In genomic region chr3:71210257-71211002, GRCh38 we compare ENCODE assay signal across 1 cellular context.
TF ChIP-seq lines count a peak whose summit lies in the region.

No MANE protein-coding gene starts in this region.

TF ChIP-seq in HepG2, 621 proteins besides CTCF, POLR2A, EP300 and RAD21 (continued from another document and continues in another):
- TF ChIP-seq REPIN1 (CRISPR knock-in tag; IDR thresholded peaks at IDR 0.05; ENCODE audit: borderline replicate concordance, low read depth): 0 out of 2 replicates have a peak, but pooled peaks have one; percentile 41
- no peak for TF ChIP-seq TEAD2 (CRISPR knock-in tag; IDR thresholded peaks at IDR 0.05)
- no peak for TF ChIP-seq ZNF530 (CRISPR knock-in tag; IDR thresholded peaks at IDR 0.05; ENCODE audit: low read depth)
- TF ChIP-seq MTF2 (CRISPR knock-in tag; IDR thresholded peaks at IDR 0.05; ENCODE audit: borderline replicate concordance): no peak
- TF ChIP-seq MAFG (CRISPR knock-in tag; IDR thresholded peaks at IDR 0.05): no peak
- peak; percentile 82 for TF ChIP-seq FOXP4 (CRISPR knock-in tag; IDR thresholded peaks at IDR 0.05)
- TF ChIP-seq SOX13 (IDR thresholded peaks at IDR 0.05): no peak
- TF ChIP-seq SOX13 (CRISPR knock-in tag; conservative IDR thresholded peaks at IDR 0.05 in 1 of 2, IDR thresholded peaks at IDR 0.05 in 1 of 2): peak in 1 of 2 experiments; percentile 71; a peak in 2 of 4 replicates
- no peak for TF ChIP-seq HMGA1 (CRISPR knock-in tag; conservative IDR thresholded peaks at IDR 0.05)
- TF ChIP-seq ZNF614 (CRISPR knock-in tag; IDR thresholded peaks at IDR 0.05; ENCODE audit: borderline replicate concordance): no peak
- peak in 1 of 2 experiments; percentile 93; a peak in 2 of 4 replicates for TF ChIP-seq ATF4 (CRISPR knock-in tag; IDR thresholded peaks at IDR 0.05)
- no peak for TF ChIP-seq HCFC1 (IDR thresholded peaks at IDR 0.05; ENCODE audit: low read depth, low read length)
- TF ChIP-seq SALL1 (CRISPR knock-in tag; IDR thresholded peaks at IDR 0.05): peak; percentile 57
- no peak for TF ChIP-seq ZNF276 (CRISPR knock-in tag; IDR thresholded peaks at IDR 0.05; ENCODE audit: low read depth)
- no peak for TF ChIP-seq ZNF512B (CRISPR knock-in tag; IDR thresholded peaks at IDR 0.05; ENCODE audit: borderline replicate concordance)
- TF ChIP-seq MIER3 (CRISPR knock-in tag; IDR thresholded peaks at IDR 0.05; ENCODE audit: borderline replicate concordance): no peak
- no peak for TF ChIP-seq ZNF605 (CRISPR knock-in tag; IDR thresholded peaks at IDR 0.05)
- TF ChIP-seq TBX2 (CRISPR knock-in tag; IDR thresholded peaks at IDR 0.05; ENCODE audit: borderline replicate concordance): peak; percentile 58; the same call in 1 of the 2 replicates
- 0 out of 2 replicates have a peak, but pooled peaks have one; percentile 8 for TF ChIP-seq STAG1 (CRISPR knock-in tag; IDR thresholded peaks at IDR 0.05)
- no peak for TF ChIP-seq ZBTB3 (CRISPR knock-in tag; IDR thresholded peaks at IDR 0.05; ENCODE audit: borderline replicate concordance, low read depth)
- TF ChIP-seq ZNF792 (CRISPR knock-in tag; IDR thresholded peaks at IDR 0.05): no peak; the same call in 1 of the 2 replicates
- TF ChIP-seq HOMEZ (CRISPR knock-in tag; IDR thresholded peaks at IDR 0.05; ENCODE audit: low read depth): no peak
- no peak for TF ChIP-seq ZNF672 (CRISPR knock-in tag; IDR thresholded peaks at IDR 0.05)
- no peak for TF ChIP-seq ZMAT5 (CRISPR knock-in tag; IDR thresholded peaks at IDR 0.05; ENCODE audit: borderline replicate concordance, low read depth)
- no peak for TF ChIP-seq THAP8 (CRISPR knock-in tag; IDR thresholded peaks at IDR 0.05; ENCODE audit: borderline replicate concordance)
- no peak for TF ChIP-seq BHLHE40 (IDR thresholded peaks at IDR 0.05; ENCODE audit: low read length)
- peak; percentile 13 for TF ChIP-seq TBL1XR1 (IDR thresholded peaks at IDR 0.05; ENCODE audit: borderline replicate concordance, low read length, partially characterized antibody)
- no peak for TF ChIP-seq ZNF589 (CRISPR knock-in tag; conservative IDR thresholded peaks at IDR 0.05)
- TF ChIP-seq NR2F6 (IDR thresholded peaks at IDR 0.05): no peak
- TF ChIP-seq NR2F6 (CRISPR knock-in tag; IDR thresholded peaks at IDR 0.05): no peak
- TF ChIP-seq TFE3 (CRISPR knock-in tag; IDR thresholded peaks at IDR 0.05): no peak
- TF ChIP-seq DMTF1 (CRISPR knock-in tag; IDR thresholded peaks at IDR 0.05): no peak
- TF ChIP-seq ZNF598 (CRISPR knock-in tag; IDR thresholded peaks at IDR 0.05; ENCODE audit: borderline replicate concordance): no peak
- no peak for TF ChIP-seq SOX6 (IDR thresholded peaks at IDR 0.05)
- TF ChIP-seq SOX6 (CRISPR knock-in tag; IDR thresholded peaks at IDR 0.05): peak; percentile 71
- no peak for TF ChIP-seq SAFB2 (CRISPR knock-in tag; IDR thresholded peaks at IDR 0.05; ENCODE audit: borderline replicate concordance, low read depth)
- TF ChIP-seq CEBPG (CRISPR knock-in tag; IDR thresholded peaks at IDR 0.05): peak; percentile 94
- peak; percentile 58; the same call in 1 of the 2 replicates for TF ChIP-seq HDAC1 (CRISPR knock-in tag; IDR thresholded peaks at IDR 0.05)
- peak; percentile 52; the same call in 1 of the 2 replicates for TF ChIP-seq TFAP4 (IDR thresholded peaks at IDR 0.05; ENCODE audit: borderline replicate concordance, low read depth)
- no peak for TF ChIP-seq HOXD1 (CRISPR knock-in tag; IDR thresholded peaks at IDR 0.05)
- no peak; the same call in 1 of the 2 replicates for TF ChIP-seq GABPB1 (CRISPR knock-in tag; IDR thresholded peaks at IDR 0.05)
- TF ChIP-seq CREM (IDR thresholded peaks at IDR 0.05): peak; percentile 26; the same call in 1 of the 2 replicates
- no peak for TF ChIP-seq CREM (CRISPR knock-in tag; IDR thresholded peaks at IDR 0.05)
- 0 out of 2 replicates have a peak, but pooled peaks have one; percentile 27 for TF ChIP-seq SMYD3 (CRISPR knock-in tag; IDR thresholded peaks at IDR 0.05)
- peak; percentile 53; the same call in 1 of the 2 replicates for TF ChIP-seq BCL6 (CRISPR knock-in tag; IDR thresholded peaks at IDR 0.05)
- TF ChIP-seq ARID2 (CRISPR knock-in tag; IDR thresholded peaks at IDR 0.05; ENCODE audit: borderline replicate concordance): no peak
- no peak for TF ChIP-seq HOXA9 (CRISPR knock-in tag; IDR thresholded peaks at IDR 0.05; ENCODE audit: borderline replicate concordance)
- TF ChIP-seq ZNF547 (CRISPR knock-in tag; IDR thresholded peaks at IDR 0.05): no peak
- TF ChIP-seq KAT8 (CRISPR knock-in tag; IDR thresholded peaks at IDR 0.05): peak; percentile 30; the same call in 1 of the 2 replicates
- peak; percentile 71 for TF ChIP-seq NCOA2 (CRISPR knock-in tag; IDR thresholded peaks at IDR 0.05)
- 0 out of 2 replicates have a peak, but pooled peaks have one; percentile 14 for TF ChIP-seq ZSCAN9 (CRISPR knock-in tag; IDR thresholded peaks at IDR 0.05; ENCODE audit: borderline replicate concordance)
